In the genomic region with DNA sequence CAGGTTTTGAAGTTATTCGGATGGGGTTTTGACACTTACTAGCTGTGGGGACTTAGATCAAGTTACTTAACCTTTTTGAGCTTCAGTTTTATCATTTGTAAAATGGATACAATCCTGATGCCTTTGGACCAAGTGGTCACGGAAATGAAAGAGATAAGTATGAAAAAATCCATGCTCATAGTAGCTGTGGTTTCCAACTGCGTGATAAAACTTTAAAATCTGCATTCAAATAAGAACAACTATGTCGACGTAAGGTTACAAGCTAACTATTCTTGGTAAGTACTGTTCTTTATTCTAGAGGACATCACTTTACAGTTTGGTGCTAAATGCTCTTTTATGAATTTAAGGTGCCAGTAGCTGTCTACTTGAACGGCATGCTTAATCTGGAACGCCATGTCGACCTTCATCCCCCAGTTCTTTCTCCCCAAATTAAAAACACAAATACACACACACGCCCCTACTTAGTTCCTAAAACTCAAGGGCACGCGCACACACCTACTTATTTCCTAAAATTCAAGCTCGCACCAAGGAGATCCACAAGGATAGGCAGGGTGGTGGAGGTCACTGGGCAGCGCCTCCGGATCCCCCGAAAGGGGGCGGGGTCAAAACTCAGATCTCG, we compare ENCODE assay signal across 1 cellular context.
TF ChIP-seq lines count a peak whose summit lies in the region.

No MANE protein-coding gene starts in this region.

TF ChIP-seq in K562, 482 proteins besides CTCF, POLR2A, EP300 and RAD21 (continued from another document):
- TF ChIP-seq, protein P1, sequence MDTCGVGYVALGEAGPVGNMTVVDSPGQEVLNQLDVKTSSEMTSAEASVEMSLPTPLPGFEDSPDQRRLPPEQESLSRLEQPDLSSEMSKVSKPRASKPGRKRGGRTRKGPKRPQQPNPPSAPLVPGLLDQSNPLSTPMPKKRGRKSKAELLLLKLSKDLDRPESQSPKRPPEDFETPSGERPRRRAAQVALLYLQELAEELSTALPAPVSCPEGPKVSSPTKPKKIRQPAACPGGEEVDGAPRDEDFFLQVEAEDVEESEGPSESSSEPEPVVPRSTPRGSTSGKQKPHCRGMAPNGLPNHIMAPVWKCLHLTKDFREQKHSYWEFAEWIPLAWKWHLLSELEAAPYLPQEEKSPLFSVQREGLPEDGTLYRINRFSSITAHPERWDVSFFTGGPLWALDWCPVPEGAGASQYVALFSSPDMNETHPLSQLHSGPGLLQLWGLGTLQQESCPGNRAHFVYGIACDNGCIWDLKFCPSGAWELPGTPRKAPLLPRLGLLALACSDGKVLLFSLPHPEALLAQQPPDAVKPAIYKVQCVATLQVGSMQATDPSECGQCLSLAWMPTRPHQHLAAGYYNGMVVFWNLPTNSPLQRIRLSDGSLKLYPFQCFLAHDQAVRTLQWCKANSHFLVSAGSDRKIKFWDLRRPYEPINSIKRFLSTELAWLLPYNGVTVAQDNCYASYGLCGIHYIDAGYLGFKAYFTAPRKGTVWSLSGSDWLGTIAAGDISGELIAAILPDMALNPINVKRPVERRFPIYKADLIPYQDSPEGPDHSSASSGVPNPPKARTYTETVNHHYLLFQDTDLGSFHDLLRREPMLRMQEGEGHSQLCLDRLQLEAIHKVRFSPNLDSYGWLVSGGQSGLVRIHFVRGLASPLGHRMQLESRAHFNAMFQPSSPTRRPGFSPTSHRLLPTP (IDR thresholded peaks at IDR 0.05; ENCODE audit: borderline replicate concordance, extremely low read depth, insufficient read length), result no peak
- TF ChIP-seq TSC22D4 (tag; IDR thresholded peaks at IDR 0.05) (no peak), GABPB2 (CRISPR knock-in tag; conservative IDR thresholded peaks at IDR 0.05) (peak; percentile 73; the same call in 1 of the 2 replicates), MTF1 (CRISPR knock-in tag; IDR thresholded peaks at IDR 0.05; ENCODE audit: borderline replicate concordance) (0 out of 2 replicates have a peak, but pooled peaks have one; percentile 34), HMGN3 (IDR thresholded peaks at IDR 0.05; ENCODE audit: borderline replicate concordance, extremely low read depth, insufficient read length, low read depth, low read length) (no peak), NFE2 (IDR thresholded peaks at IDR 0.05; ENCODE audit: low read depth) (no peak), ZNF707 (CRISPR knock-in tag; conservative IDR thresholded peaks at IDR 0.05) (0 out of 2 replicates have a peak, but pooled peaks have one; percentile 25), SIN3A (IDR thresholded peaks at IDR 0.05; ENCODE audit: borderline replicate concordance in 2 of 2, control insufficient read depth in 1 of 2, low read depth in 2 of 2, low read length in 2 of 2) (peak; percentile 10 to 35; a peak in 2 of 4 replicates), ZBTB7A (IDR thresholded peaks at IDR 0.05; ENCODE audit: borderline replicate concordance, control insufficient read depth, low read depth, low read length) (0 out of 2 replicates have a peak, but pooled peaks have one; percentile 14), BCL6 (CRISPR knock-in tag; IDR thresholded peaks at IDR 0.05) (no peak), KLF6 (CRISPR knock-in tag; IDR thresholded peaks at IDR 0.05; ENCODE audit: borderline replicate concordance) (0 out of 2 replicates have a peak, but pooled peaks have one; percentile 45), SMAD3 (CRISPR knock-in tag; conservative IDR thresholded peaks at IDR 0.05) (0 out of 2 replicates have a peak, but pooled peaks have one; percentile 66), LCOR (CRISPR knock-in tag; IDR thresholded peaks at IDR 0.05) (no peak), ZNF347 (CRISPR knock-in tag; IDR thresholded peaks at IDR 0.05; ENCODE audit: low read depth) (no peak), SMAD4 (CRISPR knock-in tag; conservative IDR thresholded peaks at IDR 0.05) (no peak), SRSF1 (IDR thresholded peaks at IDR 0.05; ENCODE audit: low read depth, low read length) (no peak), ELF4 (CRISPR knock-in tag; IDR thresholded peaks at IDR 0.05) (peak; percentile 81; the same call in 1 of the 2 replicates), ARID2 (IDR thresholded peaks at IDR 0.05) (peak; percentile 77), MTA2 (IDR thresholded peaks at IDR 0.05; ENCODE audit: low read depth) (peak; percentile 15; the same call in 1 of the 2 replicates), HIVEP1 (CRISPR knock-in tag; IDR thresholded peaks at IDR 0.05) (no peak; the same call in 1 of the 2 replicates), FOXK2 (conservative IDR thresholded peaks at IDR 0.05 in 1 of 2, IDR thresholded peaks at IDR 0.05 in 1 of 2; ENCODE audit: low read depth in 2 of 2) (peak in 1 of 2 experiments; percentile 46; a peak in 1 of 4 replicates), HNRNPLL (IDR thresholded peaks at IDR 0.05; ENCODE audit: low read depth, low read length, poor library complexity, severe bottlenecking) (no peak), ARNT (IDR thresholded peaks at IDR 0.05) (peak in 1 of 2 experiments; percentile 25; a peak in 2 of 4 replicates), KDM1A (IDR thresholded peaks at IDR 0.05) (peak; percentile 59 to 76), TRIM28 (IDR thresholded peaks at IDR 0.05) (no peak), JUN (IDR thresholded peaks at IDR 0.05; ENCODE audit: borderline replicate concordance, low read depth, low read length) (no peak), JUN (CRISPR knock-in tag; IDR thresholded peaks at IDR 0.05; ENCODE audit: borderline replicate concordance) (no peak), CBFA2T3 (IDR thresholded peaks at IDR 0.05) (peak; percentile 11; the same call in 1 of the 2 replicates), ZNF239 (CRISPR knock-in tag; IDR thresholded peaks at IDR 0.05) (0 out of 2 replicates have a peak, but pooled peaks have one; percentile 11), SMARCC2 (IDR thresholded peaks at IDR 0.05; ENCODE audit: low read depth) (peak; percentile 21; the same call in 1 of the 2 replicates), NR2C1 (IDR thresholded peaks at IDR 0.05) (peak; percentile 21; the same call in 1 of the 2 replicates), NR2C1 (tag; IDR thresholded peaks at IDR 0.05) (no peak), ZNF77 (CRISPR knock-in tag; IDR thresholded peaks at IDR 0.05) (no peak), SOX6 (IDR thresholded peaks at IDR 0.05) (no peak), GATA2 (CRISPR knock-in tag; IDR thresholded peaks at IDR 0.05) (no peak), STAG1 (CRISPR knock-in tag; IDR thresholded peaks at IDR 0.05; ENCODE audit: borderline replicate concordance) (no peak), ZSCAN32 (CRISPR knock-in tag; IDR thresholded peaks at IDR 0.05) (0 out of 2 replicates have a peak, but pooled peaks have one; percentile 31), NCOA4 (IDR thresholded peaks at IDR 0.05; ENCODE audit: partially characterized antibody) (no peak)
- TF ChIP-seq, protein P2, sequence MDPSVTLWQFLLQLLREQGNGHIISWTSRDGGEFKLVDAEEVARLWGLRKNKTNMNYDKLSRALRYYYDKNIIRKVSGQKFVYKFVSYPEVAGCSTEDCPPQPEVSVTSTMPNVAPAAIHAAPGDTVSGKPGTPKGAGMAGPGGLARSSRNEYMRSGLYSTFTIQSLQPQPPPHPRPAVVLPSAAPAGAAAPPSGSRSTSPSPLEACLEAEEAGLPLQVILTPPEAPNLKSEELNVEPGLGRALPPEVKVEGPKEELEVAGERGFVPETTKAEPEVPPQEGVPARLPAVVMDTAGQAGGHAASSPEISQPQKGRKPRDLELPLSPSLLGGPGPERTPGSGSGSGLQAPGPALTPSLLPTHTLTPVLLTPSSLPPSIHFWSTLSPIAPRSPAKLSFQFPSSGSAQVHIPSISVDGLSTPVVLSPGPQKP (CRISPR knock-in tag; IDR thresholded peaks at IDR 0.05), result no peak
- TF ChIP-seq, protein P3, sequence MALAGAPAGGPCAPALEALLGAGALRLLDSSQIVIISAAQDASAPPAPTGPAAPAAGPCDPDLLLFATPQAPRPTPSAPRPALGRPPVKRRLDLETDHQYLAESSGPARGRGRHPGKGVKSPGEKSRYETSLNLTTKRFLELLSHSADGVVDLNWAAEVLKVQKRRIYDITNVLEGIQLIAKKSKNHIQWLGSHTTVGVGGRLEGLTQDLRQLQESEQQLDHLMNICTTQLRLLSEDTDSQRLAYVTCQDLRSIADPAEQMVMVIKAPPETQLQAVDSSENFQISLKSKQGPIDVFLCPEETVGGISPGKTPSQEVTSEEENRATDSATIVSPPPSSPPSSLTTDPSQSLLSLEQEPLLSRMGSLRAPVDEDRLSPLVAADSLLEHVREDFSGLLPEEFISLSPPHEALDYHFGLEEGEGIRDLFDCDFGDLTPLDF (CRISPR knock-in tag; IDR thresholded peaks at IDR 0.05), result no peak
- TF ChIP-seq, protein P4, sequence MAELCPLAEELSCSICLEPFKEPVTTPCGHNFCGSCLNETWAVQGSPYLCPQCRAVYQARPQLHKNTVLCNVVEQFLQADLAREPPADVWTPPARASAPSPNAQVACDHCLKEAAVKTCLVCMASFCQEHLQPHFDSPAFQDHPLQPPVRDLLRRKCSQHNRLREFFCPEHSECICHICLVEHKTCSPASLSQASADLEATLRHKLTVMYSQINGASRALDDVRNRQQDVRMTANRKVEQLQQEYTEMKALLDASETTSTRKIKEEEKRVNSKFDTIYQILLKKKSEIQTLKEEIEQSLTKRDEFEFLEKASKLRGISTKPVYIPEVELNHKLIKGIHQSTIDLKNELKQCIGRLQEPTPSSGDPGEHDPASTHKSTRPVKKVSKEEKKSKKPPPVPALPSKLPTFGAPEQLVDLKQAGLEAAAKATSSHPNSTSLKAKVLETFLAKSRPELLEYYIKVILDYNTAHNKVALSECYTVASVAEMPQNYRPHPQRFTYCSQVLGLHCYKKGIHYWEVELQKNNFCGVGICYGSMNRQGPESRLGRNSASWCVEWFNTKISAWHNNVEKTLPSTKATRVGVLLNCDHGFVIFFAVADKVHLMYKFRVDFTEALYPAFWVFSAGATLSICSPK (IDR thresholded peaks at IDR 0.05; ENCODE audit: borderline replicate concordance), result 0 out of 2 replicates have a peak, but pooled peaks have one; percentile 18
- TF ChIP-seq, protein P5, sequence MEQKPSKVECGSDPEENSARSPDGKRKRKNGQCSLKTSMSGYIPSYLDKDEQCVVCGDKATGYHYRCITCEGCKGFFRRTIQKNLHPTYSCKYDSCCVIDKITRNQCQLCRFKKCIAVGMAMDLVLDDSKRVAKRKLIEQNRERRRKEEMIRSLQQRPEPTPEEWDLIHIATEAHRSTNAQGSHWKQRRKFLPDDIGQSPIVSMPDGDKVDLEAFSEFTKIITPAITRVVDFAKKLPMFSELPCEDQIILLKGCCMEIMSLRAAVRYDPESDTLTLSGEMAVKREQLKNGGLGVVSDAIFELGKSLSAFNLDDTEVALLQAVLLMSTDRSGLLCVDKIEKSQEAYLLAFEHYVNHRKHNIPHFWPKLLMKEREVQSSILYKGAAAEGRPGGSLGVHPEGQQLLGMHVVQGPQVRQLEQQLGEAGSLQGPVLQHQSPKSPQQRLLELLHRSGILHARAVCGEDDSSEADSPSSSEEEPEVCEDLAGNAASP (IDR thresholded peaks at IDR 0.05), result no peak
